In genomic region chr3:25044762-25045161, GRCh38 we compare ENCODE assay signal across 1 cellular context.
TF ChIP-seq lines count a peak whose summit lies in the region.

No MANE protein-coding gene starts in this region.

TF ChIP-seq in GM23338, 12 proteins besides CTCF, POLR2A, EP300 and RAD21:
- TF ChIP-seq STAT1 (IDR thresholded peaks at IDR 0.05; ENCODE audit: unreplicated experiment) (no peak), CREB1 (CRISPR knock-in tag; IDR thresholded peaks at IDR 0.05; ENCODE audit: low read depth) (no peak), ZNF331 (CRISPR knock-in tag; IDR thresholded peaks at IDR 0.05; ENCODE audit: low read depth) (no peak), ETS1 (IDR thresholded peaks at IDR 0.05) (no peak), ZNF114 (CRISPR knock-in tag; IDR thresholded peaks at IDR 0.05) (no peak), POLR2AphosphoS5 (IDR thresholded peaks at IDR 0.05; ENCODE audit: low read depth) (no peak), REST (IDR thresholded peaks at IDR 0.05; ENCODE audit: unreplicated experiment) (no peak), JUNB (IDR thresholded peaks at IDR 0.05; ENCODE audit: unreplicated experiment) (no peak)
